In the genomic region with DNA sequence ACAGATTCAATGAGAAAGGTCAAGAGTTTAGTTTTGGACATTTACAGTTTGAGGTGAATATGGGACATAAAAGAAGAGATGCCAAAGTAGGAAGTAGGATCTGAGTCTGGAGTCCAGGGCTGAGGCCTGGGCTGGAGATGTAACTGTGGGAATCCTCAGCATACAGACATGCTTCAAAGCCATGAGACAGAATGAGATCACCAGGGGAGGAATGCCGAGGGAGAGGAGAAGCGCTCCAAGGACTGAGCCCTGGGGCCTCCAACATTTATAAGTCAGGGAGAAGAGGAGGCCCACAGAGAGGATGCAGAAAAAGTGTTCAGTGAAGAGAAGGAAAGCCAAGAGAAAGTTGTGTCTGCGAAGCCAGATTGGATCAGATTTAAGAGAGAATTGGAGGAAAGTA, we compare ENCODE assay signal across 25 cellular contexts.
DNase-seq lines count a peak whose midpoint lies in the region; ATAC-seq and TF ChIP-seq lines count a peak whose summit lies in the region.
"Had no signal": no experiment of that assay in that cellular context is flagged by ENCODE, and none has a peak within 500 bp of the region (broad histone marks: within the 10 kb centered on the region; RNA-seq: fewer than 3 reads in every experiment).

No MANE protein-coding gene starts in this region.

- H3K9me2 ChIP-seq in GM23248 (ENCODE audit: insufficient read depth) = no peaks in the 10 kb centered on the region

- in situ Hi-C loops in GM23248 (cut with MboI) = no loop called here

- no peaks in the 10 kb centered on the region for H4K20me1 ChIP-seq in GM23248 (ENCODE audit: insufficient read depth)

- no peaks in the 10 kb centered on the region for H3K4me1 Mint-ChIP-seq in progenitor cell of endocrine pancreas (ENCODE audit: low read depth)
- H3K4me1 Mint-ChIP-seq: memory B cell, naive B cell had no signal

- no peaks in the 10 kb centered on the region for H3K9me3 Mint-ChIP-seq in progenitor cell of endocrine pancreas (ENCODE audit: low read depth)
- H3K9me3 Mint-ChIP-seq: dendritic cell treated with granulocyte-macrophage colony-stimulating factor and Interleukin-4, amounts not matched to agents 40 ng/mL and 50 ng/mL, for 4 days; memory B cell had no signal

- H3K79me2 ChIP-seq in GM23248 (ENCODE audit: insufficient read depth) = no peaks in the 10 kb centered on the region

- TF ChIP-seq CTCF in AG04449 (IDR thresholded peaks at IDR 0.05; ENCODE audit: insufficient read depth, low read length, missing control alignments) (no peak), progenitor cell of endocrine pancreas (IDR thresholded peaks at IDR 0.05; ENCODE audit: unreplicated experiment) (no peak)

- no peak overlapping the region for H3K27ac ChIP-seq in GM23248
- H3K27ac ChIP-seq: C4-2B, pancreas, right lobe of liver, vagina had no signal

- no peaks in the 10 kb centered on the region for H3K9me3 ChIP-seq in GM23248 (ENCODE audit: low read depth)
- H3K9me3 ChIP-seq: pancreas, right lobe of liver, vagina had no signal

- H3K4me3 ChIP-seq in AG04449 (ENCODE audit: low read depth, low read length) = no peak overlapping the region
- no peak overlapping the region for H3K4me3 ChIP-seq in GM23248
- H3K4me3 ChIP-seq: K562, pancreas, right lobe of liver, vagina had no signal

- no peak overlapping the region for H3K4me2 ChIP-seq in GM23248 (ENCODE audit: unreplicated experiment)

- POLR2A ChIA-PET in AG04449 (lab: Yijun Ruan, JAX) = no interaction called here

- no peaks in the 10 kb centered on the region for H3K4me1 ChIP-seq in GM23248 (ENCODE audit: insufficient read depth)
- H3K4me1 ChIP-seq: pancreas, right lobe of liver, vagina had no signal

- no peak overlapping the region for H3K4me3 Mint-ChIP-seq in progenitor cell of endocrine pancreas (ENCODE audit: low read depth)
- H3K4me3 Mint-ChIP-seq: dendritic cell treated with granulocyte-macrophage colony-stimulating factor and Interleukin-4, amounts not matched to agents 40 ng/mL and 50 ng/mL, for 4 days; memory B cell; naive B cell had no signal

- no peaks in the 10 kb centered on the region for H3K36me3 ChIP-seq in GM23248 (ENCODE audit: low read depth)
- H3K36me3 ChIP-seq: pancreas, right lobe of liver, vagina had no signal

- CTCF ChIA-PET in AG04449 (lab: Yijun Ruan, JAX) = no interaction called here

- H3K36me3 Mint-ChIP-seq in progenitor cell of endocrine pancreas (ENCODE audit: insufficient read depth) = no peaks in the 10 kb centered on the region
- H3K36me3 Mint-ChIP-seq: activated naive CD4-positive, alpha-beta T cell treated with anti-CD3 and anti-CD28 coated beads, Interleukin-2, amount 50 U/mL, for 72 hours; memory B cell; naive B cell had no signal

- H3K27me3 ChIP-seq in GM23248 (replicated peaks; ENCODE audit: insufficient read depth) = no peaks in the 10 kb centered on the region
- H3K27me3 ChIP-seq: pancreas, right lobe of liver, vagina had no signal

- H2AFZ ChIP-seq in GM23248 = no peak overlapping the region

- H3K27me3 Mint-ChIP-seq in progenitor cell of endocrine pancreas = no peaks in the 10 kb centered on the region
- H3K27me3 Mint-ChIP-seq: dendritic cell treated with granulocyte-macrophage colony-stimulating factor and Interleukin-4, amounts not matched to agents 40 ng/mL and 50 ng/mL, for 4 days; memory B cell; naive B cell had no signal

- DNase-seq in AG04449 (ENCODE audit: low read depth, low spot score) = peak; percentile 62
- peak; percentile 36 for DNase-seq in GM23248
- peak; percentile 54 for DNase-seq in amniotic stem cell (lab: John Stamatoyannopoulos, UW)
- DNase-seq in hepatic stellate cell (ENCODE audit: low spot score) = peak; percentile 60
- DNase-seq in NCI-H1105 treated with DMSO at 0.1 percent for 48 hours (lab: John Stamatoyannopoulos, UW) = no peak
- no peak for DNase-seq in progenitor cell of endocrine pancreas (ENCODE audit: low spot score, unreplicated experiment)
- DNase-seq: 8988T, foreskin melanocyte, left cardiac atrium, MV-4-11, naive B cell, NCI-H1930, NCI-H345, pancreas, right lobe of liver, Right ventricle myocardium superior, SW 1271 had no signal

- ATAC-seq in GM18873 (IDR thresholded peaks at IDR 0.05; ENCODE audit: low FRiP score, unreplicated experiment) = no peak
- ATAC-seq in GM21515 (IDR thresholded peaks at IDR 0.05; ENCODE audit: unreplicated experiment) = no peak
- ATAC-seq: activated naive CD4-positive, alpha-beta T cell treated with anti-CD3 and anti-CD28 coated beads, Interleukin-2, amount 50 U/mL, for 72 hours; K562; left cardiac atrium; pancreas; right lobe of liver had no signal

- H3K27ac Mint-ChIP-seq in progenitor cell of endocrine pancreas = no peak overlapping the region
- H3K27ac Mint-ChIP-seq: activated naive CD4-positive, alpha-beta T cell treated with anti-CD3 and anti-CD28 coated beads, Interleukin-2, amount 50 U/mL, for 72 hours; dendritic cell treated with granulocyte-macrophage colony-stimulating factor and Interleukin-4, amounts not matched to agents 40 ng/mL and 50 ng/mL, for 4 days; memory B cell; naive B cell had no signal

- no peak overlapping the region for H3K9ac ChIP-seq in GM23248

- WGBS in GM23248 (ENCODE audit: low coverage in 1 of 2, low lambda C conversion rate in 2 of 2, missing lambda C conversion rate in 2 of 2), 2 experiments = 33 to 35% methylated on average over 3 of the region's 3 CpGs

- no peaks in the 10 kb centered on the region for H3F3A ChIP-seq in GM23248 (ENCODE audit: insufficient read depth)

Comparison
In these comparisons a context has a peak if more than half of its experiments do, and no peak if none do; other contexts are left out.
1. DNase-seq: peak in AG04449 (single experiment), GM23248 (single experiment), amniotic stem cell (single experiment) and hepatic stellate cell (single experiment); none in NCI-H1105 treated with DMSO at 0.1 percent for 48 hours (single experiment) and progenitor cell of endocrine pancreas (single experiment).